In genomic region chr12:94686834-94687628, GRCh38 we compare ENCODE assay signal across 8 cellular contexts. TPM values are rescaled to one million over a fixed set of nuclear protein-coding genes. Genes with fewer than 3 reads are reported as not detected.
"Had no signal": no experiment of that assay in that cellular context is flagged by ENCODE, and none has a peak within 500 bp of the region (broad histone marks: within the 10 kb centered on the region; RNA-seq: fewer than 3 reads in every experiment).

No MANE protein-coding gene starts in this region.

- H3K27ac Mint-ChIP-seq: activated naive CD4-positive, alpha-beta T cell treated with anti-CD3 and anti-CD28 coated beads, Interleukin-2, amount 50 U/mL, for 72 hours had no signal

- DNase-seq: activated effector memory CD4-positive, alpha-beta T cell treated with Interleukin-2 at 50 U/mL for 16 hours; activated T-cell treated with anti-CD3 and anti-CD28 coated beads, Interleukin-2, amount 50 U/mL, for 1 hour; kidney; pancreas; T-helper 2 cell; thyroid gland had no signal

- H3K36me3 Mint-ChIP-seq: activated naive CD4-positive, alpha-beta T cell treated with anti-CD3 and anti-CD28 coated beads, Interleukin-2, amount 50 U/mL, for 72 hours had no signal

- H3K36me3 ChIP-seq: gastroesophageal sphincter, pancreas, thyroid gland had no signal

- H3K9me3 ChIP-seq: gastroesophageal sphincter, pancreas, thyroid gland had no signal

- H3K27me3 ChIP-seq: gastroesophageal sphincter, pancreas, thyroid gland had no signal

- H3K4me3 ChIP-seq: gastroesophageal sphincter, pancreas, thyroid gland had no signal

- ATAC-seq: activated naive CD4-positive, alpha-beta T cell treated with anti-CD3 and anti-CD28 coated beads, Interleukin-2, amount 50 U/mL, for 72 hours; gastroesophageal sphincter; pancreas had no signal

- H3K27ac ChIP-seq: pancreas, thyroid gland had no signal

- H3K9me3 Mint-ChIP-seq: activated naive CD4-positive, alpha-beta T cell treated with anti-CD3 and anti-CD28 coated beads, Interleukin-2, amount 50 U/mL, for 72 hours had no signal

RNA-seq across cellular contexts. Expression of gene TMCC3, which starts 36.7 kb away (rescaled TPM):
- total RNA-seq: activated naive CD4-positive, alpha-beta T cell treated with anti-CD3 and anti-CD28 coated beads, Interleukin-2, amount 50 U/mL, for 72 hours had no signal
